ENCODE assay signal across 9 cellular contexts in the genomic region with DNA sequence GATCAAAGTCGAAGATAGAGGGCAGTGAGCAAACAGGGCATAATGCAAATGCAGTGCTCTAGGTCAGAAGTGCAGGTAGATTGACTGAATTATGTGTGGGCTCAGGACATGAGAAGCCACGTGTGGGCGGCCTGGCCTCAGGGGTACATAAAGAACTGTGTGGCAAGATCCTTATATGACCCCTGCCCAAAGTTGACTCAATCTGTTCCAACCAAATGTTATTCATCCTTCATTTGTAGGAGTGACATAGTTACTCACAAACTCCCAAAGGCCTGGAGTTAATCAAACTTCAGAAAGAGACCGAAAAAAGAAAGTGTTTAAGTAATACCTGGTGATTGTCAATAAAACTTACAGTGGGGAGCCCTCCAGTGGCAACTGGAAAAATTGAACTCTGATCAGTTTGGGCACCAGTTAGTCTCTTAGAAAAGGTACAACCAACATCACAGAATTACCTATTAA.
DNase-seq lines count a peak whose midpoint lies in the region; ATAC-seq and TF ChIP-seq lines count a peak whose summit lies in the region.
"Had no signal": no experiment of that assay in that cellular context is flagged by ENCODE, and none has a peak within 500 bp of the region (broad histone marks: within the 10 kb centered on the region; RNA-seq: fewer than 3 reads in every experiment).

No MANE protein-coding gene starts in this region.

- no peaks in the 10 kb centered on the region for H3K27me3 ChIP-seq in heart left ventricle

- no peak for TF ChIP-seq POLR2A in heart left ventricle (IDR thresholded peaks at IDR 0.05)
- TF ChIP-seq POLR2A in NB4 (IDR thresholded peaks at IDR 0.05; ENCODE audit: extremely low read depth, insufficient read length): no peak

- H3K4me3 ChIP-seq in heart left ventricle (no peak overlapping the region), NB4 (ENCODE audit: low read depth, low read length) (no peak overlapping the region)

- peaks cover 0 to 5% (median 0%) of the 10 kb centered on the region in 12 donors for H3K4me1 ChIP-seq in heart left ventricle

- H3K4me1 Mint-ChIP-seq in osteocyte (ENCODE audit: unreplicated experiment): peaks cover 6% of the 10 kb centered on the region
- H3K4me1 Mint-ChIP-seq in activated T-helper 2 cell treated with anti-CD3 and anti-CD28 coated beads, Interferon-gamma antibody, Interleukin-2, Interleukin-4, amounts not matched to agents 10 μg/mL and 5 μg/mL and 100 μg/mL, durations not matched to agents 14 hours and 24 hours and 36 hours (ENCODE audit: low read depth): peaks cover 4% of the 10 kb centered on the region
- H3K4me1 Mint-ChIP-seq: activated naive CD8-positive, alpha-beta T cell treated with anti-CD3 and anti-CD28 coated beads, Interleukin-2, amount 10 ng/mL, durations not matched to agents 7 days and 5 days had no signal

- no peak overlapping the region for H3K27ac ChIP-seq in heart left ventricle

- intact Hi-C loops in heart left ventricle (cut with DNase I): loop anchor here in 1 of 10 donors (5.0 kb wide), 1 partner anchor 126 kb away; no protein-coding TSS in a partner anchor
- intact Hi-C loops in left ventricle myocardium superior (cut with micrococcal nuclease): no loop called here
- intact Hi-C loops in activated T-helper 2 cell treated with anti-CD3 and anti-CD28 coated beads, Interferon-gamma antibody, Interleukin-2, Interleukin-4, amounts not matched to agents 10 μg/mL and 5 μg/mL and 100 μg/mL, durations not matched to agents 14 hours and 24 hours and 36 hours (cut with micrococcal nuclease): no loop called here

- H3K9me3 Mint-ChIP-seq in osteocyte (ENCODE audit: unreplicated experiment): no peaks in the 10 kb centered on the region
- H3K9me3 Mint-ChIP-seq in activated T-helper 2 cell treated with anti-CD3 and anti-CD28 coated beads, Interferon-gamma antibody, Interleukin-2, Interleukin-4, amounts not matched to agents 10 μg/mL and 5 μg/mL and 100 μg/mL, durations not matched to agents 14 hours and 24 hours and 36 hours: no peaks in the 10 kb centered on the region
- H3K9me3 Mint-ChIP-seq: activated naive CD8-positive, alpha-beta T cell treated with anti-CD3 and anti-CD28 coated beads, Interleukin-2, amount 10 ng/mL, durations not matched to agents 7 days and 5 days had no signal

- H3K27ac Mint-ChIP-seq in osteocyte (ENCODE audit: unreplicated experiment): no peak overlapping the region
- no peak overlapping the region for H3K27ac Mint-ChIP-seq in activated T-helper 2 cell treated with anti-CD3 and anti-CD28 coated beads, Interferon-gamma antibody, Interleukin-2, Interleukin-4, amounts not matched to agents 10 μg/mL and 5 μg/mL and 100 μg/mL, durations not matched to agents 14 hours and 24 hours and 36 hours
- H3K27ac Mint-ChIP-seq: activated naive CD8-positive, alpha-beta T cell treated with anti-CD3 and anti-CD28 coated beads, Interleukin-2, amount 10 ng/mL, durations not matched to agents 7 days and 5 days had no signal

- DNase-seq in heart left ventricle (no peak), left ventricle myocardium superior (no peak), NB4 (ENCODE audit: low read depth) (peak; percentile 56), dermis microvascular lymphatic vessel endothelial cell (ENCODE audit: low read depth in 2 of 2) (peak; percentile 23 to 45), osteocyte (ENCODE audit: extremely low spot score, unreplicated experiment) (no peak), GM19240 (ENCODE audit: insufficient read length, low spot score) (no peak)
- no peak for DNase-seq in activated T-helper 2 cell treated with anti-CD3 and anti-CD28 coated beads, Interferon-gamma antibody, Interleukin-2, Interleukin-4, amounts not matched to agents 10 μg/mL and 5 μg/mL and 100 μg/mL, durations not matched to agents 14 hours and 24 hours and 36 hours (ENCODE audit: low spot score)
- DNase-seq: activated naive CD8-positive, alpha-beta T cell treated with anti-CD3 and anti-CD28 coated beads, Interleukin-2, amount 10 ng/mL, durations not matched to agents 7 days and 5 days had no signal

- H3K36me3 ChIP-seq in heart left ventricle: no peaks in the 10 kb centered on the region

- peak in 1 of 4 donors; percentile 33 for ATAC-seq in heart left ventricle
- ATAC-seq in left ventricle myocardium superior: no peak
- ATAC-seq in HG03139 (IDR thresholded peaks at IDR 0.05; ENCODE audit: unreplicated experiment): no peak

- 71 to 74% (median 73%) methylated on average over 4 of the region's 4 CpGs for WGBS in heart left ventricle, 4 donors

- no peaks in the 10 kb centered on the region for H3K9me3 ChIP-seq in heart left ventricle

- TF ChIP-seq CTCF in heart left ventricle (IDR thresholded peaks at IDR 0.05): peak; percentile 13 to 66 (median 45)
- peak; percentile 59 for TF ChIP-seq CTCF in NB4 (IDR thresholded peaks at IDR 0.05; ENCODE audit: low read depth, low read length)
- TF ChIP-seq CTCF in osteocyte (IDR thresholded peaks at IDR 0.05): peak; percentile 71

- H3K27me3 Mint-ChIP-seq in osteocyte (ENCODE audit: unreplicated experiment): no peaks in the 10 kb centered on the region
- no peaks in the 10 kb centered on the region for H3K27me3 Mint-ChIP-seq in activated T-helper 2 cell treated with anti-CD3 and anti-CD28 coated beads, Interferon-gamma antibody, Interleukin-2, Interleukin-4, amounts not matched to agents 10 μg/mL and 5 μg/mL and 100 μg/mL, durations not matched to agents 14 hours and 24 hours and 36 hours (ENCODE audit: low read depth)

- H3K4me3 Mint-ChIP-seq in osteocyte (ENCODE audit: unreplicated experiment): no peak overlapping the region
- no peak overlapping the region for H3K4me3 Mint-ChIP-seq in activated T-helper 2 cell treated with anti-CD3 and anti-CD28 coated beads, Interferon-gamma antibody, Interleukin-2, Interleukin-4, amounts not matched to agents 10 μg/mL and 5 μg/mL and 100 μg/mL, durations not matched to agents 14 hours and 24 hours and 36 hours (ENCODE audit: low read depth)
- H3K4me3 Mint-ChIP-seq: activated naive CD8-positive, alpha-beta T cell treated with anti-CD3 and anti-CD28 coated beads, Interleukin-2, amount 10 ng/mL, durations not matched to agents 7 days and 5 days had no signal

- no peaks in the 10 kb centered on the region for H3K36me3 Mint-ChIP-seq in osteocyte (ENCODE audit: unreplicated experiment)
- H3K36me3 Mint-ChIP-seq in activated T-helper 2 cell treated with anti-CD3 and anti-CD28 coated beads, Interferon-gamma antibody, Interleukin-2, Interleukin-4, amounts not matched to agents 10 μg/mL and 5 μg/mL and 100 μg/mL, durations not matched to agents 14 hours and 24 hours and 36 hours (ENCODE audit: low read depth): no peaks in the 10 kb centered on the region
- H3K36me3 Mint-ChIP-seq: activated naive CD8-positive, alpha-beta T cell treated with anti-CD3 and anti-CD28 coated beads, Interleukin-2, amount 10 ng/mL, durations not matched to agents 7 days and 5 days had no signal

Comparison
In these comparisons a context has a peak if more than half of its experiments do, and no peak if none do; other contexts are left out.
1. DNase-seq: peak in NB4 (single experiment) and dermis microvascular lymphatic vessel endothelial cell (2 of 2); none in heart left ventricle (0 of 5), left ventricle myocardium superior (single experiment), osteocyte (single experiment), activated T-helper 2 cell treated with anti-CD3 and anti-CD28 coated beads, Interferon-gamma antibody, Interleukin-2, Interleukin-4, amounts not matched to agents 10 μg/mL and 5 μg/mL and 100 μg/mL, durations not matched to agents 14 hours and 24 hours and 36 hours (single experiment) and GM19240 (single experiment).
2. Peak in every context shown above with its lines, with median percentiles within 50 percentile points of each other: CTCF ChIP-seq.